ENCODE assay signal across 9 cellular contexts in the genomic region with DNA sequence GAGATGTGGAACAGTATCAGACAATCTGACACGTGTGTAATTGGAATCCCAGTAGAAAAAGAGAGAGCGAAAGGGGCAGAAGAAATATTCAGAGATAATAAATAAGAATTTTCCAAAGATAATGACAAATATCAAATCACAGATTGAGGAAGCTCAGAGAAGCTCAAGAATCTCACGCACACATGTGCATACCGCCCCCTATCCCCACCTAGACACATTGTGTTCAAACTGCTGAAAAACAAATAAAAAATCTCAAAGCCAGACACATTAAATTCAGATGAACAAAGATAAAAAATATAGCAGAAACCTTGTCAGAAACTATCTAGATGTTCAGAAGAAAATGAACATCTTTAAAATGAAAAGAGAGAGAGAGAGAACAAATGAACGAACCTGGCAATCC. TPM values are rescaled to one million over a fixed set of nuclear protein-coding genes. Genes with fewer than 3 reads are reported as not detected.
DNase-seq lines count a peak whose midpoint lies in the region; ATAC-seq and TF ChIP-seq lines count a peak whose summit lies in the region.
"Had no signal": no experiment of that assay in that cellular context is flagged by ENCODE, and none has a peak within 500 bp of the region (broad histone marks: within the 10 kb centered on the region; RNA-seq: fewer than 3 reads in every experiment).

No MANE protein-coding gene starts in this region.

- H3K9me3 Mint-ChIP-seq in activated CD8-positive, alpha-beta T cell treated with anti-CD3 and anti-CD28 coated beads for 36 hours = no peaks in the 10 kb centered on the region
- no peaks in the 10 kb centered on the region for H3K9me3 Mint-ChIP-seq in activated CD8-positive, alpha-beta T cell treated with anti-CD3 and anti-CD28 coated beads, Interleukin-2, amount 10 ng/mL, durations not matched to agents 7 days and 5 days (ENCODE audit: insufficient read depth)
- H3K9me3 Mint-ChIP-seq: activated CD4-positive, alpha-beta T cell treated with anti-CD3 and anti-CD28 coated beads, Interleukin-2, amount 10 ng/mL, durations not matched to agents 7 days and 5 days had no signal

- no peak for TF ChIP-seq POLR2A in tibial nerve (IDR thresholded peaks at IDR 0.05)

- H3K79me2 ChIP-seq in mammary epithelial cell (ENCODE audit: insufficient read depth, low read length) (no peaks in the 10 kb centered on the region), smooth muscle cell (ENCODE audit: low read depth) (no peaks in the 10 kb centered on the region)

- H3K4me1 ChIP-seq in mammary epithelial cell (ENCODE audit: insufficient read depth, low read length) (no peaks in the 10 kb centered on the region), smooth muscle cell (ENCODE audit: low read depth) (peaks cover 9% of the 10 kb centered on the region), tibial nerve (no peaks in the 10 kb centered on the region), lower lobe of right lung (no peaks in the 10 kb centered on the region)

- POLR2A ChIA-PET in activated CD8-positive, alpha-beta T cell treated with anti-CD3 and anti-CD28 coated beads for 36 hours (lab: Charles Lee) = no interaction called here
- POLR2A ChIA-PET in activated CD8-positive, alpha-beta T cell treated with anti-CD3 and anti-CD28 coated beads, Interleukin-2, amount 10 ng/mL, durations not matched to agents 7 days and 5 days (lab: Charles Lee) = no interaction called here

- H3K4me3 Mint-ChIP-seq in activated CD8-positive, alpha-beta T cell treated with anti-CD3 and anti-CD28 coated beads for 36 hours = no peak overlapping the region
- no peak overlapping the region for H3K4me3 Mint-ChIP-seq in activated CD8-positive, alpha-beta T cell treated with anti-CD3 and anti-CD28 coated beads, Interleukin-2, amount 10 ng/mL, durations not matched to agents 7 days and 5 days
- H3K4me3 Mint-ChIP-seq: activated CD4-positive, alpha-beta T cell treated with anti-CD3 and anti-CD28 coated beads, Interleukin-2, amount 10 ng/mL, durations not matched to agents 7 days and 5 days had no signal

- WGBS in mammary epithelial cell (ENCODE audit: low coverage, missing lambda C conversion rate) = 82% methylated on average over 5 of the region's 5 CpGs
- 76% methylated on average over 5 of the region's 5 CpGs for WGBS in smooth muscle cell (ENCODE audit: low lambda C conversion rate)
- 75 to 76% methylated on average over 5 of the region's 5 CpGs for WGBS in tibial nerve, 2 donors

- H2AFZ ChIP-seq in mammary epithelial cell (ENCODE audit: low read depth, low read length) (no peak overlapping the region), smooth muscle cell (ENCODE audit: low read depth) (no peak overlapping the region)

- CTCF ChIA-PET in activated CD8-positive, alpha-beta T cell treated with anti-CD3 and anti-CD28 coated beads for 36 hours (lab: Charles Lee) = interaction anchor here (0.6 to 1.3 kb wide), 6 partner anchors 8 to 244 kb away, joined by 3 to 5 read pairs (median 4); no protein-coding TSS in a partner anchor
- CTCF ChIA-PET in activated CD8-positive, alpha-beta T cell treated with anti-CD3 and anti-CD28 coated beads, Interleukin-2, amount 10 ng/mL, durations not matched to agents 7 days and 5 days (lab: Charles Lee) = interaction anchor here (0.6 to 1.9 kb wide), 6 partner anchors 16 to 251 kb away, joined by 3 to 6 read pairs (median 4); partner anchors contain the start of gene SFR1
- CTCF ChIA-PET in mammary epithelial cell (lab: Charles Lee; ENCODE audit: low non-redundant PET) = interaction anchor here (0.6 kb wide), 1 partner anchor 107 kb away, joined by 3 read pairs; no protein-coding TSS in a partner anchor

- no peaks in the 10 kb centered on the region for H3K4me1 Mint-ChIP-seq in activated CD8-positive, alpha-beta T cell treated with anti-CD3 and anti-CD28 coated beads for 36 hours (ENCODE audit: low read depth)
- H3K4me1 Mint-ChIP-seq in activated CD8-positive, alpha-beta T cell treated with anti-CD3 and anti-CD28 coated beads, Interleukin-2, amount 10 ng/mL, durations not matched to agents 7 days and 5 days (ENCODE audit: low read depth) = no peaks in the 10 kb centered on the region
- H3K4me1 Mint-ChIP-seq: activated CD4-positive, alpha-beta T cell treated with anti-CD3 and anti-CD28 coated beads, Interleukin-2, amount 10 ng/mL, durations not matched to agents 7 days and 5 days had no signal

- H3K36me3 Mint-ChIP-seq in activated CD8-positive, alpha-beta T cell treated with anti-CD3 and anti-CD28 coated beads for 36 hours (ENCODE audit: low read depth) = no peaks in the 10 kb centered on the region
- no peaks in the 10 kb centered on the region for H3K36me3 Mint-ChIP-seq in activated CD8-positive, alpha-beta T cell treated with anti-CD3 and anti-CD28 coated beads, Interleukin-2, amount 10 ng/mL, durations not matched to agents 7 days and 5 days (ENCODE audit: low read depth)

- no peak overlapping the region for H3K27ac Mint-ChIP-seq in activated CD8-positive, alpha-beta T cell treated with anti-CD3 and anti-CD28 coated beads for 36 hours
- H3K27ac Mint-ChIP-seq in activated CD8-positive, alpha-beta T cell treated with anti-CD3 and anti-CD28 coated beads, Interleukin-2, amount 10 ng/mL, durations not matched to agents 7 days and 5 days = no peak overlapping the region
- H3K27ac Mint-ChIP-seq: activated CD4-positive, alpha-beta T cell treated with anti-CD3 and anti-CD28 coated beads, Interleukin-2, amount 10 ng/mL, durations not matched to agents 7 days and 5 days had no signal

- TF ChIP-seq CTCF in activated CD8-positive, alpha-beta T cell treated with anti-CD3 and anti-CD28 coated beads for 36 hours (IDR thresholded peaks at IDR 0.05) = peak; percentile 50
- peak; percentile 34; the same call in 1 of the 2 replicates for TF ChIP-seq CTCF in LNCAP (IDR thresholded peaks at IDR 0.05)
- peak; percentile 20 to 27 for TF ChIP-seq CTCF in mammary epithelial cell (conservative IDR thresholded peaks at IDR 0.05 in 1 of 2, IDR thresholded peaks at IDR 0.05 in 1 of 2; ENCODE audit: extremely low read depth in 1 of 2, insufficient read depth in 1 of 2, low read depth in 1 of 2, low read length in 2 of 2)
- peak; percentile 15 for TF ChIP-seq CTCF in smooth muscle cell (IDR thresholded peaks at IDR 0.05; ENCODE audit: borderline replicate concordance, insufficient read depth, poor library complexity, severe bottlenecking)
- peak in 1 of 5 experiments; percentile 9 for TF ChIP-seq CTCF in tibial nerve (IDR thresholded peaks at IDR 0.05)
- no peak for TF ChIP-seq CTCF in lower lobe of right lung (IDR thresholded peaks at IDR 0.05)

- H3K27ac ChIP-seq in mammary epithelial cell (ENCODE audit: insufficient read depth, low read depth, low read length) (no peak overlapping the region), smooth muscle cell (ENCODE audit: low read depth) (no peak overlapping the region), tibial nerve (no peak overlapping the region), lower lobe of right lung (no peak overlapping the region)

- no peak for TF ChIP-seq EP300 in tibial nerve (IDR thresholded peaks at IDR 0.05)

- dilution Hi-C loops in mammary epithelial cell (cut with HindIII; ENCODE audit: low sequenced_read_pairs) = no loop called here

- peak; percentile 17 for DNase-seq in activated CD8-positive, alpha-beta T cell treated with anti-CD3 and anti-CD28 coated beads for 36 hours
- DNase-seq in activated CD8-positive, alpha-beta T cell treated with anti-CD3 and anti-CD28 coated beads, Interleukin-2, amount 10 ng/mL, durations not matched to agents 7 days and 5 days = no peak
- no peak for DNase-seq in mammary epithelial cell
- no peak for DNase-seq in smooth muscle cell (lab: John Stamatoyannopoulos, UW; ENCODE audit: unreplicated experiment)
- no peak for DNase-seq in tibial nerve (ENCODE audit: low spot score in 2 of 2)
- no peak for DNase-seq in lower lobe of right lung
- no peak for DNase-seq in NCI-H1105 treated with DMSO at 0.1 percent for 48 hours (lab: John Stamatoyannopoulos, UW)
- DNase-seq: activated CD4-positive, alpha-beta T cell treated with anti-CD3 and anti-CD28 coated beads, Interleukin-2, amount 10 ng/mL, durations not matched to agents 7 days and 5 days had no signal

- intact Hi-C loops in activated CD8-positive, alpha-beta T cell treated with anti-CD3 and anti-CD28 coated beads for 36 hours (cut with micrococcal nuclease) = no loop called here
- intact Hi-C loops in mammary epithelial cell (cut with micrococcal nuclease) (no loop called here), lower lobe of right lung (cut with DNase I) (no loop called here)

- no peaks in the 10 kb centered on the region for H3F3A ChIP-seq in smooth muscle cell (ENCODE audit: low read depth)

- ATAC-seq in activated CD8-positive, alpha-beta T cell treated with anti-CD3 and anti-CD28 coated beads for 36 hours = no peak
- ATAC-seq in activated CD8-positive, alpha-beta T cell treated with anti-CD3 and anti-CD28 coated beads, Interleukin-2, amount 10 ng/mL, durations not matched to agents 7 days and 5 days = no peak
- no peak for ATAC-seq in lower lobe of right lung

- H3K27me3 Mint-ChIP-seq in activated CD8-positive, alpha-beta T cell treated with anti-CD3 and anti-CD28 coated beads for 36 hours = peaks cover 10% of the 10 kb centered on the region
- H3K27me3 Mint-ChIP-seq in activated CD8-positive, alpha-beta T cell treated with anti-CD3 and anti-CD28 coated beads, Interleukin-2, amount 10 ng/mL, durations not matched to agents 7 days and 5 days (ENCODE audit: low read depth) = peaks cover 30% of the 10 kb centered on the region

- H4K20me1 ChIP-seq in mammary epithelial cell (ENCODE audit: insufficient read depth, low read length) (no peaks in the 10 kb centered on the region), smooth muscle cell (ENCODE audit: low read depth) (no peaks in the 10 kb centered on the region)

- H3K27me3 ChIP-seq in mammary epithelial cell (ENCODE audit: insufficient read depth, low read length) (no peaks in the 10 kb centered on the region), smooth muscle cell (ENCODE audit: low read depth) (no peaks in the 10 kb centered on the region), tibial nerve (no peaks in the 10 kb centered on the region), lower lobe of right lung (ENCODE audit: low read depth) (no peaks in the 10 kb centered on the region)

- no TSS peak for BruUV-seq in mammary epithelial cell (replicated peaks; lab: Mats Ljungman, UMichigan)

- H3K4me2 ChIP-seq in mammary epithelial cell (ENCODE audit: insufficient read depth, low read depth, low read length) (no peak overlapping the region), smooth muscle cell (no peak overlapping the region)

- no peak overlapping the region for H3K9ac ChIP-seq in mammary epithelial cell (ENCODE audit: insufficient read depth, low read length)
- H3K9ac ChIP-seq in smooth muscle cell (ENCODE audit: low read depth) = no peak overlapping the region

- H3K36me3 ChIP-seq in mammary epithelial cell (ENCODE audit: insufficient read depth, low read length) = no peaks in the 10 kb centered on the region
- no peaks in the 10 kb centered on the region for H3K36me3 ChIP-seq in smooth muscle cell (ENCODE audit: low read depth)
- H3K36me3 ChIP-seq in tibial nerve = no peaks in the 10 kb centered on the region
- no peaks in the 10 kb centered on the region for H3K36me3 ChIP-seq in lower lobe of right lung

- in situ Hi-C loops in mammary epithelial cell (cut with MboI; ENCODE audit: low sequenced_read_pairs in 2 of 2) = no loop called here

- H3K9me3 ChIP-seq in mammary epithelial cell (replicated peaks; ENCODE audit: insufficient read depth, low read length) = no peaks in the 10 kb centered on the region
- H3K9me3 ChIP-seq in smooth muscle cell (replicated peaks; ENCODE audit: low read depth) = no peaks in the 10 kb centered on the region
- no peaks in the 10 kb centered on the region for H3K9me3 ChIP-seq in tibial nerve
- no peaks in the 10 kb centered on the region for H3K9me3 ChIP-seq in lower lobe of right lung

- H3K4me3 ChIP-seq in mammary epithelial cell (replicated peaks in 1 of 3; ENCODE audit: insufficient read depth in 1 of 3, low read depth in 2 of 3, low read length in 3 of 3) (no peak overlapping the region), smooth muscle cell (no peak overlapping the region), tibial nerve (no peak overlapping the region), lower lobe of right lung (no peak overlapping the region)

RNA-seq across cellular contexts. Expression of gene SFR1, which starts 17.2 kb away (rescaled TPM):
- 10 to 100 TPM; 16.8 to 17.9 TPM for total RNA-seq in activated CD8-positive, alpha-beta T cell treated with anti-CD3 and anti-CD28 coated beads for 36 hours
- total RNA-seq in activated CD8-positive, alpha-beta T cell treated with anti-CD3 and anti-CD28 coated beads, Interleukin-2, amount 10 ng/mL, durations not matched to agents 7 days and 5 days = 10 to 100 TPM; 13.0 to 14.9 TPM
- total RNA-seq in mammary epithelial cell (10 to 100 TPM in 1 of 2 donors, 1 to 10 TPM in 1; 5.8 to 16.4 TPM), smooth muscle cell (4.1 and 5.3 TPM in 2 replicates), tibial nerve (10 to 100 TPM in 2 of 4 donors, 1 to 10 TPM in 2; 4.7 to 26.2 (median 8.4) TPM), lower lobe of right lung (7.4 TPM)
- polyA plus RNA-seq in mammary epithelial cell (7.9 TPM), smooth muscle cell (4.7 and 5.3 TPM in 2 replicates)
- polyA minus RNA-seq in mammary epithelial cell = 7.0 TPM

RNA-seq across cellular contexts. Expression of gene COL17A1, which starts 53.5 kb away (rescaled TPM):
- total RNA-seq in activated CD8-positive, alpha-beta T cell treated with anti-CD3 and anti-CD28 coated beads for 36 hours = not detected
- not detected for total RNA-seq in activated CD8-positive, alpha-beta T cell treated with anti-CD3 and anti-CD28 coated beads, Interleukin-2, amount 10 ng/mL, durations not matched to agents 7 days and 5 days
- total RNA-seq in mammary epithelial cell = 1,000 to 10,000 TPM; 1,287 to 2,380 TPM
- polyA plus RNA-seq in mammary epithelial cell = 2,244 TPM
- polyA minus RNA-seq in mammary epithelial cell = 1,040 TPM
- total RNA-seq in smooth muscle cell = 140 and 150 TPM in 2 replicates
- 31.5 and 167 TPM in 2 replicates for polyA plus RNA-seq in smooth muscle cell
- total RNA-seq in tibial nerve = under 1 TPM in 3 of 4 donors, not detected in 1; under 0.01 to 0.59 (median 0.22) TPM
- total RNA-seq in lower lobe of right lung = 0.32 TPM
- total RNA-seq: activated CD4-positive, alpha-beta T cell treated with anti-CD3 and anti-CD28 coated beads, Interleukin-2, amount 10 ng/mL, durations not matched to agents 7 days and 5 days had no signal

Comparison
In these comparisons a context has a peak if more than half of its experiments do, and no peak if none do; other contexts are left out.
1. RNA of gene COL17A1, which starts 53.5 kb away (total RNA-seq): 1,287 to 2,380 TPM in mammary epithelial cell and 140 to 150 TPM in smooth muscle cell; 0.32 TPM in lower lobe of right lung (single experiment), under 0.01 to 0.59 TPM in tibial nerve, not detected in activated CD8-positive, alpha-beta T cell treated with anti-CD3 and anti-CD28 coated beads for 36 hours and not detected in activated CD8-positive, alpha-beta T cell treated with anti-CD3 and anti-CD28 coated beads, Interleukin-2, amount 10 ng/mL, durations not matched to agents 7 days and 5 days; every median in the first group is over 10 times any median in the second.